ENCODE assay signal across 8 cellular contexts in genomic region chr21:36319767-36320420, GRCh38. TPM values are rescaled to one million over a fixed set of nuclear protein-coding genes. Genes with fewer than 3 reads are reported as not detected.
DNase-seq lines count a peak whose midpoint lies in the region; ATAC-seq and TF ChIP-seq lines count a peak whose summit lies in the region.

A gene with protein sequence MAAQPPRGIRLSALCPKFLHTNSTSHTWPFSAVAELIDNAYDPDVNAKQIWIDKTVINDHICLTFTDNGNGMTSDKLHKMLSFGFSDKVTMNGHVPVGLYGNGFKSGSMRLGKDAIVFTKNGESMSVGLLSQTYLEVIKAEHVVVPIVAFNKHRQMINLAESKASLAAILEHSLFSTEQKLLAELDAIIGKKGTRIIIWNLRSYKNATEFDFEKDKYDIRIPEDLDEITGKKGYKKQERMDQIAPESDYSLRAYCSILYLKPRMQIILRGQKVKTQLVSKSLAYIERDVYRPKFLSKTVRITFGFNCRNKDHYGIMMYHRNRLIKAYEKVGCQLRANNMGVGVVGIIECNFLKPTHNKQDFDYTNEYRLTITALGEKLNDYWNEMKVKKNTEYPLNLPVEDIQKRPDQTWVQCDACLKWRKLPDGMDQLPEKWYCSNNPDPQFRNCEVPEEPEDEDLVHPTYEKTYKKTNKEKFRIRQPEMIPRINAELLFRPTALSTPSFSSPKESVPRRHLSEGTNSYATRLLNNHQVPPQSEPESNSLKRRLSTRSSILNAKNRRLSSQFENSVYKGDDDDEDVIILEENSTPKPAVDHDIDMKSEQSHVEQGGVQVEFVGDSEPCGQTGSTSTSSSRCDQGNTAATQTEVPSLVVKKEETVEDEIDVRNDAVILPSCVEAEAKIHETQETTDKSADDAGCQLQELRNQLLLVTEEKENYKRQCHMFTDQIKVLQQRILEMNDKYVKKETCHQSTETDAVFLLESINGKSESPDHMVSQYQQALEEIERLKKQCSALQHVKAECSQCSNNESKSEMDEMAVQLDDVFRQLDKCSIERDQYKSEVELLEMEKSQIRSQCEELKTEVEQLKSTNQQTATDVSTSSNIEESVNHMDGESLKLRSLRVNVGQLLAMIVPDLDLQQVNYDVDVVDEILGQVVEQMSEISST (plus strand): TSS chr21:36320197. CDS start chr21:36320265, 68 bp downstream.

- POLR2A ChIA-PET in HEK293T (lab: Yijun Ruan, JAX), result interaction anchor here (0.7 to 1.7 kb wide), 33 partner anchors 9 to 247 kb away, joined by 3 to 13 read pairs (median 3); no protein-coding TSS in a partner anchor

- ATAC-seq in foreskin keratinocyte, result peak; percentile 84

- in situ Hi-C loops in SK-MEL-5 (cut with HindIII; ENCODE audit: low pct_unique_long_range_greater_than_20kb, low sequenced_read_pairs), result no loop called here

- H3K9ac ChIP-seq in neural progenitor cell, result peak within 1 kb of the TSS; percentile 80

- H3K27me3 Mint-ChIP-seq in neural progenitor cell (ENCODE audit: insufficient read depth, low read depth), result peaks cover 4% of the 10 kb centered on the region

- H3F3A ChIP-seq in neural progenitor cell (ENCODE audit: low read depth), result peaks cover 26% of the 10 kb centered on the region

- peak within 1 kb of the TSS; percentile 92 for H3K27ac ChIP-seq in foreskin keratinocyte
- H3K27ac ChIP-seq in neural progenitor cell, result peak within 1 kb of the TSS; percentile 94

- peak; percentile 32 for TF ChIP-seq CTCF in foreskin keratinocyte (conservative IDR thresholded peaks at IDR 0.05)
- no peak for TF ChIP-seq CTCF in neural progenitor cell (IDR thresholded peaks at IDR 0.05)

- H3K4me1 Mint-ChIP-seq in neural progenitor cell, result peaks cover 18% of the 10 kb centered on the region

- H3K4me1 ChIP-seq in foreskin keratinocyte (peaks cover 12% of the 10 kb centered on the region), neural progenitor cell (peaks cover 13% of the 10 kb centered on the region)

- peak within 1 kb of the TSS; percentile 97 for H3K4me3 Mint-ChIP-seq in neural progenitor cell

- H3K27ac Mint-ChIP-seq in neural progenitor cell, result peak within 1 kb of the TSS; percentile 96

- H3K27me3 ChIP-seq in foreskin keratinocyte (no peaks in the 10 kb centered on the region), neural progenitor cell (no peaks in the 10 kb centered on the region)

- H3K79me2 ChIP-seq in neural progenitor cell (ENCODE audit: low read depth), result peaks cover 47% of the 10 kb centered on the region

- peak within 1 kb of the TSS; percentile 92 for H3K4me2 ChIP-seq in neural progenitor cell

- peak within 1 kb of the TSS; percentile 74 for H3K4me3 ChIP-seq in neural progenitor cell

- H2AFZ ChIP-seq in neural progenitor cell (replicated peaks), result peak within 1 kb of the TSS; percentile 84

- H3K36me3 ChIP-seq in neural progenitor cell, result no peaks in the 10 kb centered on the region

- peaks cover 9% of the 10 kb centered on the region for H3K9me3 Mint-ChIP-seq in neural progenitor cell

- DNase-seq in GM03348 (ENCODE audit: low spot score), result peak; percentile 100
- DNase-seq in HEK293T (ENCODE audit: extremely low spot score), result peak; percentile 99
- peak; percentile 99 for DNase-seq in MV-4-11 (lab: John Stamatoyannopoulos, UW)
- peak; percentile 97 for DNase-seq in SK-MEL-5 (ENCODE audit: low read depth, low spot score)
- DNase-seq in activated naive CD4-positive, alpha-beta T cell treated with Interleukin-2 at 50 U/mL for 16 hours, result peak; percentile 99
- peak; percentile 96 to 98 for DNase-seq in foreskin keratinocyte
- DNase-seq in neural progenitor cell (ENCODE audit: low spot score), result peak; percentile 99
- DNase-seq in stromal cell of bone marrow (ENCODE audit: low read depth), result peak; percentile 97

- CTCF ChIA-PET in HEK293T (lab: Yijun Ruan, JAX), result interaction anchor here (0.6 to 0.7 kb wide), 3 partner anchors 9 to 153 kb away, joined by 3 to 4 read pairs (median 3); no protein-coding TSS in a partner anchor

- H4K20me1 ChIP-seq in neural progenitor cell (ENCODE audit: low read depth), result peaks cover 30% of the 10 kb centered on the region

- peaks cover 16% of the 10 kb centered on the region for H3K36me3 Mint-ChIP-seq in neural progenitor cell

- H3K9me3 ChIP-seq in neural progenitor cell (ENCODE audit: low read depth), result no peaks in the 10 kb centered on the region

TF ChIP-seq in HEK293T, 16 proteins besides CTCF, POLR2A, EP300 and RAD21:
- TF ChIP-seq L3MBTL2 (conservative IDR thresholded peaks at IDR 0.05) (peak; percentile 79), ZNF384 (IDR thresholded peaks at IDR 0.05) (peak; percentile 70; the same call in 1 of the 2 replicates), PKNOX1 (IDR thresholded peaks at IDR 0.05) (peak; percentile 97), SP1 (IDR thresholded peaks at IDR 0.05) (peak; percentile 83), HDGF (IDR thresholded peaks at IDR 0.05; ENCODE audit: borderline replicate concordance) (0 out of 2 replicates have a peak, but pooled peaks have one; percentile 36), BHLHE40 (IDR thresholded peaks at IDR 0.05; ENCODE audit: borderline replicate concordance) (no peak), ELF4 (IDR thresholded peaks at IDR 0.05) (peak; percentile 93), FOXK2 (IDR thresholded peaks at IDR 0.05) (no peak)

RNA-seq across cellular contexts. Expression of the gene that starts here (rescaled TPM):
- 46.2 and 46.9 TPM in 2 replicates for total RNA-seq in SK-MEL-5 (2014; rRNA removed; shearing (Covaris generic))
- 17.1 and 24.1 TPM in 2 replicates for polyA plus RNA-seq in SK-MEL-5 (2015; cell fraction: cytosol; rRNA removed)
- polyA plus RNA-seq in SK-MEL-5 (2015; cell fraction: nucleus; rRNA removed), result 73.7 and 75.9 TPM in 2 replicates
- total RNA-seq in foreskin keratinocyte (34.6 and 35.3 TPM in 2 replicates), neural progenitor cell (ENCODE audit: low replicate concordance) (43.6 and 68.7 TPM in 2 replicates)
- 6.9 and 8.6 TPM in 2 replicates for polyA plus RNA-seq in foreskin keratinocyte

Comparison
In these comparisons a context has a peak if more than half of its experiments do, and no peak if none do; other contexts are left out.
1. Peak in every context shown above with its lines: DNase-seq, ATAC-seq, H3K4me3 ChIP-seq and H3K27ac ChIP-seq.